Comparison of ENCODE assay signal across 15 cellular contexts in the genomic region with DNA sequence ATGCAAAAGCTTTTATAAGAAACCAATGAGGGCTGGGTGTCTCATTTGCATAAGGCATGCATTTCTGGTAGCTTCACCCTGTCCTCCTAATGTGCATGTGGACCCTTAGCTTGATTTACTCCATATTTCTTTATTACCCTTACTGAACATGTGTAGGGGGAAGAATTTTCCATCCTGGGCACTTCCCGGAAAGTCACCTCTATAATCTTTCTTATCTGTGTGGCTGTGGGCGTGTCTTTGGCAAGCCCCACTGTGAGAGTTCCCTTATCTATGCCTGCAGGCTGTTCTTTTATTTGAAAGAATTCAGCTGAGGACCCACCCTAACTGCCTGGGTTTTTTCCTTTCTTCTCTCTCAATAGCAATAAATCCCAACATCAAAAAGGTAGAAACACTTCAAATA.
A peak's percentile ranks its signal among the peaks of the same experiment; 100 is the strongest.
DNase-seq lines count a peak whose midpoint lies in the region; TF ChIP-seq lines count a peak whose summit lies in the region.
"Had no signal": no experiment of that assay in that cellular context is flagged by ENCODE, and none has a peak within 500 bp of the region (broad histone marks: within the 10 kb centered on the region; RNA-seq: fewer than 3 reads in every experiment).

No MANE protein-coding gene starts in this region.

- no peak overlapping the region for H3K27ac Mint-ChIP-seq in activated naive CD4-positive, alpha-beta T cell treated with anti-CD3 and anti-CD28 coated beads, Interleukin-2, amount 10 ng/mL, durations not matched to agents 7 days and 5 days
- H3K27ac Mint-ChIP-seq: CD8-positive, alpha-beta memory T cell had no signal

- no peak for TF ChIP-seq EP300 in stomach (IDR thresholded peaks at IDR 0.05)

- H3K27me3 ChIP-seq in stomach = no peaks in the 10 kb centered on the region
- H3K27me3 ChIP-seq: BLaER1 had no signal

- H3K4me1 ChIP-seq in stomach = no peaks in the 10 kb centered on the region
- H3K4me1 ChIP-seq: BLaER1 had no signal

- TF ChIP-seq POLR2A in erythroblast (IDR thresholded peaks at IDR 0.05; ENCODE audit: low read length) = no peak
- no peak for TF ChIP-seq POLR2A in stomach (IDR thresholded peaks at IDR 0.05)
- no peak for TF ChIP-seq POLR2A in lower leg skin (IDR thresholded peaks at IDR 0.05)

- no peaks in the 10 kb centered on the region for H3K9me3 ChIP-seq in stomach
- H3K9me3 ChIP-seq: BLaER1 had no signal

- peaks cover 19% of the 10 kb centered on the region for H3K9me3 Mint-ChIP-seq in activated naive CD4-positive, alpha-beta T cell treated with anti-CD3 and anti-CD28 coated beads, Interleukin-2, amount 10 ng/mL, durations not matched to agents 7 days and 5 days

- 18 to 46% (median 35%) methylated on average over 2 of the region's 2 CpGs for WGBS in stomach, 5 donors
- WGBS in lower leg skin, 2 donors = 34 to 41% methylated on average over 2 of the region's 2 CpGs

- no peaks in the 10 kb centered on the region for H3K36me3 ChIP-seq in stomach
- H3K36me3 ChIP-seq: BLaER1 had no signal

- intact Hi-C loops in stomach (cut with DNase I; ENCODE audit: low total_unique reads) (no loop called here), lower leg skin (cut with DNase I; ENCODE audit: low total_unique reads) (no loop called here)

- H3K4me3 ChIP-seq in stomach = no peak overlapping the region
- no peak overlapping the region for H3K4me3 ChIP-seq in lower leg skin (ENCODE audit: low read depth, poor library complexity, severe bottlenecking)
- H3K4me3 ChIP-seq: BLaER1 had no signal

- DNase-seq in HUDEP-2 (lab: John Stamatoyannopoulos, UW; ENCODE audit: unreplicated experiment in 76 of 76) (peak in 74 of 76 experiments; percentile 22 to 97 (median 80)), OCI-M1 (lab: John Stamatoyannopoulos, UW) (peak; percentile 93), erythroblast (lab: John Stamatoyannopoulos, UW) (peak; percentile 68 to 88), stomach (peak; percentile 61), NCI-H345 (lab: John Stamatoyannopoulos, UW) (no peak), lower leg skin (ENCODE audit: low spot score in 2 of 2) (no peak)
- DNase-seq in activated naive CD4-positive, alpha-beta T cell treated with anti-CD3 and anti-CD28 coated beads, Interleukin-2, amount 10 ng/mL, durations not matched to agents 7 days and 5 days = no peak
- DNase-seq: CD8-positive, alpha-beta memory T cell; H7; Kasumi-1; NCI-H1436 treated with DMSO at 0.1 percent for 48 hours; NCI-H2107; NCI-H69; SHP77 had no signal

- H3K27ac ChIP-seq in stomach = peak overlapping the region in 1 of 5 donors; percentile 19
- H3K27ac ChIP-seq: BLaER1 had no signal

- H3K36me3 Mint-ChIP-seq in activated naive CD4-positive, alpha-beta T cell treated with anti-CD3 and anti-CD28 coated beads, Interleukin-2, amount 10 ng/mL, durations not matched to agents 7 days and 5 days = no peaks in the 10 kb centered on the region
- H3K36me3 Mint-ChIP-seq: CD8-positive, alpha-beta memory T cell had no signal

- CTCF ChIA-PET in activated naive CD4-positive, alpha-beta T cell treated with anti-CD3 and anti-CD28 coated beads, Interleukin-2, amount 10 ng/mL, durations not matched to agents 7 days and 5 days (lab: Charles Lee) = no interaction called here

- H3K4me1 Mint-ChIP-seq in activated naive CD4-positive, alpha-beta T cell treated with anti-CD3 and anti-CD28 coated beads, Interleukin-2, amount 10 ng/mL, durations not matched to agents 7 days and 5 days = no peaks in the 10 kb centered on the region
- H3K4me1 Mint-ChIP-seq: CD8-positive, alpha-beta memory T cell had no signal

- no peak overlapping the region for H3K4me3 Mint-ChIP-seq in activated naive CD4-positive, alpha-beta T cell treated with anti-CD3 and anti-CD28 coated beads, Interleukin-2, amount 10 ng/mL, durations not matched to agents 7 days and 5 days

- no peaks in the 10 kb centered on the region for H3K27me3 Mint-ChIP-seq in activated naive CD4-positive, alpha-beta T cell treated with anti-CD3 and anti-CD28 coated beads, Interleukin-2, amount 10 ng/mL, durations not matched to agents 7 days and 5 days
- H3K27me3 Mint-ChIP-seq: CD8-positive, alpha-beta memory T cell had no signal

- TF ChIP-seq CTCF in stomach (IDR thresholded peaks at IDR 0.05) (no peak), lower leg skin (IDR thresholded peaks at IDR 0.05) (no peak)

Comparison
In these comparisons a context has a peak if more than half of its experiments do, and no peak if none do; other contexts are left out.
1. DNase-seq: peak in HUDEP-2 (74 of 76), OCI-M1 (single experiment), erythroblast (2 of 2) and stomach (single experiment); none in NCI-H345 (single experiment), activated naive CD4-positive, alpha-beta T cell treated with anti-CD3 and anti-CD28 coated beads, Interleukin-2, amount 10 ng/mL, durations not matched to agents 7 days and 5 days (single experiment) and lower leg skin (0 of 2).